1 cellular context compared by ENCODE assay signal in the genomic region with DNA sequence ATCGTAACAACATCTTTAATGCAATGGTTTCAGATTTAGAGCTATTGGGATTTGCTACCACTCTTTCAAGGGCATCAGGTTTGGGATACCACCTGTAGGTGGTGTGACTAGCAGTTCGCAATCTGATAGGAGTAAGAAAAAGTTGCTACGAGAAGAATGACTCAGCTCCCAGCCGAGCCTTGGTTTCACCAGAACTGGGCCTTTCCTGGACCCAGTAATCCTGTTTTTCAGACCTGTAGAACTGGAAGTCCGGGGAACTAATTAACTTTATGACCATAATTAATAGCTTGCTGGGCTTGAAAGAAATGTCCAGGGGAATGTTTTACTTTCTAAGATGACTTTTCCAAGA.
TF ChIP-seq lines count a peak whose summit lies in the region.

No MANE protein-coding gene starts in this region.

TF ChIP-seq in HepG2, 621 proteins besides CTCF, POLR2A, EP300 and RAD21 (continued from another document and continues in another):
- TF ChIP-seq ZFP91 (CRISPR knock-in tag; IDR thresholded peaks at IDR 0.05; ENCODE audit: borderline replicate concordance), result no peak
- TF ChIP-seq, protein P1, sequence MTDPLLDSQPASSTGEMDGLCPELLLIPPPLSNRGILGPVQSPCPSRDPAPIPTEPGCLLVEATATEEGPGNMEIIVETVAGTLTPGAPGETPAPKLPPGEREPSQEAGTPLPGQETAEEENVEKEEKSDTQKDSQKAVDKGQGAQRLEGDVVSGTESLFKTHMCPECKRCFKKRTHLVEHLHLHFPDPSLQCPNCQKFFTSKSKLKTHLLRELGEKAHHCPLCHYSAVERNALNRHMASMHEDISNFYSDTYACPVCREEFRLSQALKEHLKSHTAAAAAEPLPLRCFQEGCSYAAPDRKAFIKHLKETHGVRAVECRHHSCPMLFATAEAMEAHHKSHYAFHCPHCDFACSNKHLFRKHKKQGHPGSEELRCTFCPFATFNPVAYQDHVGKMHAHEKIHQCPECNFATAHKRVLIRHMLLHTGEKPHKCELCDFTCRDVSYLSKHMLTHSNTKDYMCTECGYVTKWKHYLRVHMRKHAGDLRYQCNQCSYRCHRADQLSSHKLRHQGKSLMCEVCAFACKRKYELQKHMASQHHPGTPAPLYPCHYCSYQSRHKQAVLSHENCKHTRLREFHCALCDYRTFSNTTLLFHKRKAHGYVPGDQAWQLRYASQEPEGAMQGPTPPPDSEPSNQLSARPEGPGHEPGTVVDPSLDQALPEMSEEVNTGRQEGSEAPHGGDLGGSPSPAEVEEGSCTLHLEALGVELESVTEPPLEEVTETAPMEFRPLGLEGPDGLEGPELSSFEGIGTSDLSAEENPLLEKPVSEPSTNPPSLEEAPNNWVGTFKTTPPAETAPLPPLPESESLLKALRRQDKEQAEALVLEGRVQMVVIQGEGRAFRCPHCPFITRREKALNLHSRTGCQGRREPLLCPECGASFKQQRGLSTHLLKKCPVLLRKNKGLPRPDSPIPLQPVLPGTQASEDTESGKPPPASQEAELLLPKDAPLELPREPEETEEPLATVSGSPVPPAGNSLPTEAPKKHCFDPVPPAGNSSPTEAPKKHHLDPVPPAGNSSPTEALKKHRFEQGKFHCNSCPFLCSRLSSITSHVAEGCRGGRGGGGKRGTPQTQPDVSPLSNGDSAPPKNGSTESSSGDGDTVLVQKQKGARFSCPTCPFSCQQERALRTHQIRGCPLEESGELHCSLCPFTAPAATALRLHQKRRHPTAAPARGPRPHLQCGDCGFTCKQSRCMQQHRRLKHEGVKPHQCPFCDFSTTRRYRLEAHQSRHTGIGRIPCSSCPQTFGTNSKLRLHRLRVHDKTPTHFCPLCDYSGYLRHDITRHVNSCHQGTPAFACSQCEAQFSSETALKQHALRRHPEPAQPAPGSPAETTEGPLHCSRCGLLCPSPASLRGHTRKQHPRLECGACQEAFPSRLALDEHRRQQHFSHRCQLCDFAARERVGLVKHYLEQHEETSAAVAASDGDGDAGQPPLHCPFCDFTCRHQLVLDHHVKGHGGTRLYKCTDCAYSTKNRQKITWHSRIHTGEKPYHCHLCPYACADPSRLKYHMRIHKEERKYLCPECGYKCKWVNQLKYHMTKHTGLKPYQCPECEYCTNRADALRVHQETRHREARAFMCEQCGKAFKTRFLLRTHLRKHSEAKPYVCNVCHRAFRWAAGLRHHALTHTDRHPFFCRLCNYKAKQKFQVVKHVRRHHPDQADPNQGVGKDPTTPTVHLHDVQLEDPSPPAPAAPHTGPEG (CRISPR knock-in tag; IDR thresholded peaks at IDR 0.05), result peak; percentile 26; the same call in 1 of the 2 replicates
- TF ChIP-seq, protein P2, sequence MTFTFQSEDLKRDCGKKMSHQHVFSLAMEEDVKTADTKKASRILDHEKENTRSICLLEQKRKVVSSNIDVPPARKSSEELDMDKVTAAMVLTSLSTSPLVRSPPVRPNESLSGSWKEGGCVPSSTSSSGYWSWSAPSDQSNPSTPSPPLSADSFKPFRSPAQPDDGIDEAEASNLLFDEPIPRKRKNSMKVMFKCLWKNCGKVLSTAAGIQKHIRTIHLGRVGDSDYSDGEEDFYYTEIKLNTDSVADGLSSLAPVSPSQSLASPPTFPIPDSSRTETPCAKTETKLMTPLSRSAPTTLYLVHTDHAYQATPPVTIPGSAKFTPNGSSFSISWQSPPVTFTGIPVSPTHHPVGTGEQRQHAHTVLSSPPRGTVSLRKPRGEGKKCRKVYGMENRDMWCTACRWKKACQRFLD (CRISPR knock-in tag; IDR thresholded peaks at IDR 0.05; ENCODE audit: borderline replicate concordance), result 0 out of 2 replicates have a peak, but pooled peaks have one; percentile 3
- TF ChIP-seq ETV5 (CRISPR knock-in tag; IDR thresholded peaks at IDR 0.05; ENCODE audit: borderline replicate concordance), result 0 out of 2 replicates have a peak, but pooled peaks have one; percentile 5
- no peak for TF ChIP-seq MIER3 (CRISPR knock-in tag; IDR thresholded peaks at IDR 0.05; ENCODE audit: borderline replicate concordance)
- TF ChIP-seq KLF12 (CRISPR knock-in tag; IDR thresholded peaks at IDR 0.05; ENCODE audit: borderline replicate concordance), result no peak
- TF ChIP-seq, protein P3, sequence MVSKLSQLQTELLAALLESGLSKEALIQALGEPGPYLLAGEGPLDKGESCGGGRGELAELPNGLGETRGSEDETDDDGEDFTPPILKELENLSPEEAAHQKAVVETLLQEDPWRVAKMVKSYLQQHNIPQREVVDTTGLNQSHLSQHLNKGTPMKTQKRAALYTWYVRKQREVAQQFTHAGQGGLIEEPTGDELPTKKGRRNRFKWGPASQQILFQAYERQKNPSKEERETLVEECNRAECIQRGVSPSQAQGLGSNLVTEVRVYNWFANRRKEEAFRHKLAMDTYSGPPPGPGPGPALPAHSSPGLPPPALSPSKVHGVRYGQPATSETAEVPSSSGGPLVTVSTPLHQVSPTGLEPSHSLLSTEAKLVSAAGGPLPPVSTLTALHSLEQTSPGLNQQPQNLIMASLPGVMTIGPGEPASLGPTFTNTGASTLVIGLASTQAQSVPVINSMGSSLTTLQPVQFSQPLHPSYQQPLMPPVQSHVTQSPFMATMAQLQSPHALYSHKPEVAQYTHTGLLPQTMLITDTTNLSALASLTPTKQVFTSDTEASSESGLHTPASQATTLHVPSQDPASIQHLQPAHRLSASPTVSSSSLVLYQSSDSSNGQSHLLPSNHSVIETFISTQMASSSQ (IDR thresholded peaks at IDR 0.05; ENCODE audit: low read depth), result no peak
- TF ChIP-seq, protein P3 (CRISPR knock-in tag; IDR thresholded peaks at IDR 0.05; ENCODE audit: borderline replicate concordance), result no peak
- TF ChIP-seq, protein P4, sequence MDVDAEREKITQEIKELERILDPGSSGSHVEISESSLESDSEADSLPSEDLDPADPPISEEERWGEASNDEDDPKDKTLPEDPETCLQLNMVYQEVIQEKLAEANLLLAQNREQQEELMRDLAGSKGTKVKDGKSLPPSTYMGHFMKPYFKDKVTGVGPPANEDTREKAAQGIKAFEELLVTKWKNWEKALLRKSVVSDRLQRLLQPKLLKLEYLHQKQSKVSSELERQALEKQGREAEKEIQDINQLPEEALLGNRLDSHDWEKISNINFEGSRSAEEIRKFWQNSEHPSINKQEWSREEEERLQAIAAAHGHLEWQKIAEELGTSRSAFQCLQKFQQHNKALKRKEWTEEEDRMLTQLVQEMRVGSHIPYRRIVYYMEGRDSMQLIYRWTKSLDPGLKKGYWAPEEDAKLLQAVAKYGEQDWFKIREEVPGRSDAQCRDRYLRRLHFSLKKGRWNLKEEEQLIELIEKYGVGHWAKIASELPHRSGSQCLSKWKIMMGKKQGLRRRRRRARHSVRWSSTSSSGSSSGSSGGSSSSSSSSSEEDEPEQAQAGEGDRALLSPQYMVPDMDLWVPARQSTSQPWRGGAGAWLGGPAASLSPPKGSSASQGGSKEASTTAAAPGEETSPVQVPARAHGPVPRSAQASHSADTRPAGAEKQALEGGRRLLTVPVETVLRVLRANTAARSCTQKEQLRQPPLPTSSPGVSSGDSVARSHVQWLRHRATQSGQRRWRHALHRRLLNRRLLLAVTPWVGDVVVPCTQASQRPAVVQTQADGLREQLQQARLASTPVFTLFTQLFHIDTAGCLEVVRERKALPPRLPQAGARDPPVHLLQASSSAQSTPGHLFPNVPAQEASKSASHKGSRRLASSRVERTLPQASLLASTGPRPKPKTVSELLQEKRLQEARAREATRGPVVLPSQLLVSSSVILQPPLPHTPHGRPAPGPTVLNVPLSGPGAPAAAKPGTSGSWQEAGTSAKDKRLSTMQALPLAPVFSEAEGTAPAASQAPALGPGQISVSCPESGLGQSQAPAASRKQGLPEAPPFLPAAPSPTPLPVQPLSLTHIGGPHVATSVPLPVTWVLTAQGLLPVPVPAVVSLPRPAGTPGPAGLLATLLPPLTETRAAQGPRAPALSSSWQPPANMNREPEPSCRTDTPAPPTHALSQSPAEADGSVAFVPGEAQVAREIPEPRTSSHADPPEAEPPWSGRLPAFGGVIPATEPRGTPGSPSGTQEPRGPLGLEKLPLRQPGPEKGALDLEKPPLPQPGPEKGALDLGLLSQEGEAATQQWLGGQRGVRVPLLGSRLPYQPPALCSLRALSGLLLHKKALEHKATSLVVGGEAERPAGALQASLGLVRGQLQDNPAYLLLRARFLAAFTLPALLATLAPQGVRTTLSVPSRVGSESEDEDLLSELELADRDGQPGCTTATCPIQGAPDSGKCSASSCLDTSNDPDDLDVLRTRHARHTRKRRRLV (CRISPR knock-in tag; IDR thresholded peaks at IDR 0.05), result 0 out of 2 replicates have a peak, but pooled peaks have one; percentile 1
- TF ChIP-seq ZNF331 (CRISPR knock-in tag; IDR thresholded peaks at IDR 0.05), result no peak
- no peak for TF ChIP-seq DZIP1 (CRISPR knock-in tag; IDR thresholded peaks at IDR 0.05)
- peak; percentile 45; the same call in 1 of the 2 replicates for TF ChIP-seq ZNF879 (CRISPR knock-in tag; IDR thresholded peaks at IDR 0.05)
- TF ChIP-seq ZNF790 (CRISPR knock-in tag; IDR thresholded peaks at IDR 0.05; ENCODE audit: borderline replicate concordance), result no peak
- TF ChIP-seq CCAR2 (optimal IDR thresholded peaks at IDR 0.05; ENCODE audit: low read depth, low read length), result no peak
- no peak for TF ChIP-seq IKZF4 (CRISPR knock-in tag; IDR thresholded peaks at IDR 0.05; ENCODE audit: borderline replicate concordance, low read depth, not compliant biosample characterization)
- TF ChIP-seq CREM (IDR thresholded peaks at IDR 0.05), result 0 out of 2 replicates have a peak, but pooled peaks have one; percentile 11
- TF ChIP-seq CREM (CRISPR knock-in tag; IDR thresholded peaks at IDR 0.05), result no peak
- no peak for TF ChIP-seq RARA (CRISPR knock-in tag; IDR thresholded peaks at IDR 0.05)
- TF ChIP-seq MAFF (IDR thresholded peaks at IDR 0.05; ENCODE audit: low read depth, low read length), result peak; percentile 34; the same call in 1 of the 2 replicates
- no peak for TF ChIP-seq ZNF530 (CRISPR knock-in tag; IDR thresholded peaks at IDR 0.05; ENCODE audit: low read depth)
- no peak for TF ChIP-seq MXI1 (IDR thresholded peaks at IDR 0.05; ENCODE audit: borderline replicate concordance, low read depth, low read length)
- peak; percentile 50 for TF ChIP-seq GZF1 (CRISPR knock-in tag; IDR thresholded peaks at IDR 0.05)
- peak; percentile 93 for TF ChIP-seq NFE2L2 (IDR thresholded peaks at IDR 0.05; ENCODE audit: low read length)
- no peak; the same call in 1 of the 2 replicates for TF ChIP-seq KDM4B (CRISPR knock-in tag; IDR thresholded peaks at IDR 0.05)
- TF ChIP-seq ZNF550 (CRISPR knock-in tag; IDR thresholded peaks at IDR 0.05; ENCODE audit: borderline replicate concordance), result no peak
- TF ChIP-seq ERF (CRISPR knock-in tag; IDR thresholded peaks at IDR 0.05), result 0 out of 2 replicates have a peak, but pooled peaks have one; percentile 7
- TF ChIP-seq ZNF564 (CRISPR knock-in tag; IDR thresholded peaks at IDR 0.05), result no peak
- TF ChIP-seq XBP1 (CRISPR knock-in tag; IDR thresholded peaks at IDR 0.05), result 0 out of 2 replicates have a peak, but pooled peaks have one; percentile 3
- TF ChIP-seq RBM22 (optimal IDR thresholded peaks at IDR 0.05; ENCODE audit: low read length), result no peak
- TF ChIP-seq HOXA9 (CRISPR knock-in tag; IDR thresholded peaks at IDR 0.05; ENCODE audit: borderline replicate concordance), result peak; percentile 7; the same call in 1 of the 2 replicates
- TF ChIP-seq ZNF792 (CRISPR knock-in tag; IDR thresholded peaks at IDR 0.05), result peak; percentile 8
- peak; percentile 42; the same call in 1 of the 2 replicates for TF ChIP-seq CEBPG (CRISPR knock-in tag; IDR thresholded peaks at IDR 0.05)
